ENCODE assay signal across 22 cellular contexts in genomic region chr11:101470881-101471535, GRCh38.
DNase-seq lines count a peak whose midpoint lies in the region; ATAC-seq and TF ChIP-seq lines count a peak whose summit lies in the region.
"Had no signal": no experiment of that assay in that cellular context is flagged by ENCODE, and none has a peak within 500 bp of the region (broad histone marks: within the 10 kb centered on the region; RNA-seq: fewer than 3 reads in every experiment).

No MANE protein-coding gene starts in this region.

- BruUV-seq in mammary epithelial cell (replicated peaks; lab: Mats Ljungman, UMichigan): no TSS peak

- 93% methylated on average over 3 of the region's 3 CpGs for WGBS in mammary epithelial cell (ENCODE audit: low coverage, missing lambda C conversion rate)
- 29% methylated on average over 3 of the region's 3 CpGs for WGBS in hepatocyte (ENCODE audit: low lambda C conversion rate, missing lambda C conversion rate)
- 4% methylated on average over 3 of the region's 3 CpGs for WGBS in SK-N-SH (ENCODE audit: low lambda C conversion rate)

- H4K20me1 ChIP-seq in mammary epithelial cell (ENCODE audit: insufficient read depth, low read length): no peaks in the 10 kb centered on the region
- no peaks in the 10 kb centered on the region for H4K20me1 ChIP-seq in hepatocyte (ENCODE audit: insufficient read depth, poor library complexity, severe bottlenecking)
- no peaks in the 10 kb centered on the region for H4K20me1 ChIP-seq in SK-N-SH (ENCODE audit: insufficient read depth)

- H3K4me1 Mint-ChIP-seq in nephron progenitor cell: peaks cover 13% of the 10 kb centered on the region
- H3K4me1 Mint-ChIP-seq: activated CD8-positive, alpha-beta memory T cell treated with anti-CD3 and anti-CD28 coated beads, Interleukin-2, amount 10 ng/mL, durations not matched to agents 7 days and 5 days had no signal

- H3K4me3 ChIP-seq in mammary epithelial cell (replicated peaks in 1 of 3; ENCODE audit: insufficient read depth in 1 of 3, low read depth in 2 of 3, low read length in 3 of 3) (no peak overlapping the region), hepatocyte (no peak overlapping the region), lower lobe of right lung (no peak overlapping the region), SK-N-SH (ENCODE audit: low read depth in 2 of 2, low read length in 1 of 2) (no peak overlapping the region)
- H3K4me3 ChIP-seq: colonic mucosa, GM23338, pancreas, thoracic aorta had no signal

- no peaks in the 10 kb centered on the region for H3K36me3 ChIP-seq in mammary epithelial cell (ENCODE audit: insufficient read depth, low read length)
- no peaks in the 10 kb centered on the region for H3K36me3 ChIP-seq in hepatocyte (replicated peaks; ENCODE audit: insufficient read depth, low read depth)
- H3K36me3 ChIP-seq in lower lobe of right lung: no peaks in the 10 kb centered on the region
- no peaks in the 10 kb centered on the region for H3K36me3 ChIP-seq in SK-N-SH (replicated peaks in 1 of 2; ENCODE audit: control insufficient read depth in 1 of 2, insufficient read depth in 2 of 2, low read length in 1 of 2)
- H3K36me3 ChIP-seq: colonic mucosa, pancreas had no signal

- H3K79me2 ChIP-seq in mammary epithelial cell (ENCODE audit: insufficient read depth, low read length) (no peaks in the 10 kb centered on the region), hepatocyte (no peaks in the 10 kb centered on the region), SK-N-SH (ENCODE audit: insufficient read depth) (no peaks in the 10 kb centered on the region)

- intact Hi-C loops in mammary epithelial cell (cut with micrococcal nuclease) (no loop called here), lower lobe of right lung (cut with DNase I) (no loop called here)

- H3K27me3 ChIP-seq in mammary epithelial cell (ENCODE audit: insufficient read depth, low read length): no peaks in the 10 kb centered on the region
- H3K27me3 ChIP-seq in hepatocyte: no peaks in the 10 kb centered on the region
- H3K27me3 ChIP-seq in lower lobe of right lung (ENCODE audit: low read depth): no peaks in the 10 kb centered on the region
- no peaks in the 10 kb centered on the region for H3K27me3 ChIP-seq in SK-N-SH (ENCODE audit: insufficient read depth)
- H3K27me3 ChIP-seq: colonic mucosa, pancreas had no signal

- H3K4me2 ChIP-seq in mammary epithelial cell (ENCODE audit: insufficient read depth, low read depth, low read length) (no peak overlapping the region), hepatocyte (peak overlapping the region; percentile 26), SK-N-SH (no peak overlapping the region)
- H3K4me2 ChIP-seq: GM23338 had no signal

- in situ Hi-C loops in mammary epithelial cell (cut with MboI; ENCODE audit: low sequenced_read_pairs in 2 of 2): loop anchor here in 1 of 2 donors (25.0 kb wide), 1 partner anchor 541 kb away; no protein-coding TSS in a partner anchor

- CTCF ChIA-PET in mammary epithelial cell (lab: Charles Lee; ENCODE audit: low non-redundant PET): no interaction called here
- CTCF ChIA-PET in SK-N-SH (lab: Yijun Ruan, JAX): no interaction called here

- no peaks in the 10 kb centered on the region for H3F3A ChIP-seq in SK-N-SH (replicated peaks; ENCODE audit: insufficient read depth)

- H3K27me3 Mint-ChIP-seq in nephron progenitor cell (ENCODE audit: low read depth, poor library complexity): no peaks in the 10 kb centered on the region
- H3K27me3 Mint-ChIP-seq: activated CD8-positive, alpha-beta memory T cell treated with anti-CD3 and anti-CD28 coated beads, Interleukin-2, amount 10 ng/mL, durations not matched to agents 7 days and 5 days; CD4-positive, alpha-beta T cell had no signal

- ATAC-seq in lower lobe of right lung: no peak
- ATAC-seq: activated CD4-positive, CD25-positive, alpha-beta regulatory T cell treated with anti-CD3 and anti-CD28 coated beads, Interleukin-2, amount 50 U/mL, for 24 hours; activated CD8-positive, alpha-beta memory T cell treated with anti-CD3 and anti-CD28 coated beads, Interleukin-2, amount 10 ng/mL, durations not matched to agents 7 days and 5 days; GM23338 had no signal

- H3K9me2 ChIP-seq in hepatocyte (replicated peaks; ENCODE audit: insufficient read depth): no peaks in the 10 kb centered on the region
- H3K9me2 ChIP-seq in SK-N-SH: no peaks in the 10 kb centered on the region

- no peak for TF ChIP-seq RAD21 in SK-N-SH (IDR thresholded peaks at IDR 0.05; ENCODE audit: low read length)

- H3K27ac Mint-ChIP-seq in nephron progenitor cell: no peak overlapping the region
- H3K27ac Mint-ChIP-seq: activated CD8-positive, alpha-beta memory T cell treated with anti-CD3 and anti-CD28 coated beads, Interleukin-2, amount 10 ng/mL, durations not matched to agents 7 days and 5 days; CD4-positive, alpha-beta T cell had no signal

- no peak for TF ChIP-seq EP300 in SK-N-SH (IDR thresholded peaks at IDR 0.05; ENCODE audit: borderline replicate concordance in 1 of 2, low read depth in 1 of 2, low read length in 1 of 2)

- peaks cover under 1% of the 10 kb centered on the region for H3K36me3 Mint-ChIP-seq in nephron progenitor cell (ENCODE audit: low read depth)
- H3K36me3 Mint-ChIP-seq: activated CD8-positive, alpha-beta memory T cell treated with anti-CD3 and anti-CD28 coated beads, Interleukin-2, amount 10 ng/mL, durations not matched to agents 7 days and 5 days had no signal

- H3K27ac ChIP-seq in mammary epithelial cell (ENCODE audit: insufficient read depth, low read depth, low read length) (no peak overlapping the region), hepatocyte (peak overlapping the region; percentile 64), lower lobe of right lung (no peak overlapping the region), SK-N-SH (ENCODE audit: low read depth in 2 of 2, low read length in 1 of 2) (no peak overlapping the region)
- H3K27ac ChIP-seq: 22Rv1, colonic mucosa, pancreas, thoracic aorta had no signal

- no peaks in the 10 kb centered on the region for H3K9me3 ChIP-seq in mammary epithelial cell (replicated peaks; ENCODE audit: insufficient read depth, low read length)
- no peaks in the 10 kb centered on the region for H3K9me3 ChIP-seq in hepatocyte (ENCODE audit: low read depth)
- no peaks in the 10 kb centered on the region for H3K9me3 ChIP-seq in lower lobe of right lung
- H3K9me3 ChIP-seq in SK-N-SH: no peaks in the 10 kb centered on the region
- H3K9me3 ChIP-seq: colonic mucosa, pancreas, thoracic aorta had no signal

- H3K4me3 Mint-ChIP-seq in nephron progenitor cell: no peak overlapping the region
- H3K4me3 Mint-ChIP-seq: activated CD8-positive, alpha-beta memory T cell treated with anti-CD3 and anti-CD28 coated beads, Interleukin-2, amount 10 ng/mL, durations not matched to agents 7 days and 5 days; CD4-positive, alpha-beta T cell; GM23338 had no signal

- peak; percentile 19 for DNase-seq in DMS53 (lab: John Stamatoyannopoulos, UW)
- DNase-seq in DMS53 treated with DMSO at 0.1 percent for 48 hours (lab: John Stamatoyannopoulos, UW; ENCODE audit: unreplicated experiment): no peak
- DNase-seq in mammary epithelial cell: peak; percentile 23
- DNase-seq in hepatocyte (ENCODE audit: low spot score): peak; percentile 64
- DNase-seq in lower lobe of right lung: no peak
- DNase-seq in SK-N-SH: no peak
- DNase-seq in nephron progenitor cell: no peak
- no peak for DNase-seq in stimulated activated CD4-positive, alpha-beta T cell treated with anti-CD3 and anti-CD28 coated beads, Interleukin-15, amount 100 ng/mL, for 24 hours
- DNase-seq: activated CD8-positive, alpha-beta memory T cell treated with anti-CD3 and anti-CD28 coated beads, Interleukin-2, amount 10 ng/mL, durations not matched to agents 7 days and 5 days; activated effector memory CD4-positive, alpha-beta T cell treated with anti-CD3 and anti-CD28 coated beads, Interleukin-2, amount 50 U/mL, for 16 hours; CD4-positive, alpha-beta T cell; colonic mucosa; hypothalamus; kidney glomerular epithelial cell; NCI-H187 treated with DMSO at 0.1 percent for 48 hours; NCI-H510A; pancreas; SIG-M5 had no signal

- no peak overlapping the region for H2AFZ ChIP-seq in mammary epithelial cell (ENCODE audit: low read depth, low read length)
- H2AFZ ChIP-seq in hepatocyte: no peak overlapping the region
- H2AFZ ChIP-seq in SK-N-SH (ENCODE audit: low read depth): no peak overlapping the region; the same call in 1 of the 2 replicates

- TF ChIP-seq CTCF in mammary epithelial cell (conservative IDR thresholded peaks at IDR 0.05 in 1 of 2, IDR thresholded peaks at IDR 0.05 in 1 of 2; ENCODE audit: extremely low read depth in 1 of 2, insufficient read depth in 1 of 2, low read depth in 1 of 2, low read length in 2 of 2) (no peak), hepatocyte (IDR thresholded peaks at IDR 0.05; ENCODE audit: poor library complexity) (no peak), lower lobe of right lung (IDR thresholded peaks at IDR 0.05) (no peak), SK-N-SH (IDR thresholded peaks at IDR 0.05) (no peak), nephron progenitor cell (IDR thresholded peaks at IDR 0.05) (no peak)

- no peak overlapping the region for H3K9ac ChIP-seq in mammary epithelial cell (ENCODE audit: insufficient read depth, low read length)
- H3K9ac ChIP-seq in SK-N-SH: no peak overlapping the region

- H3K9me3 Mint-ChIP-seq in nephron progenitor cell: peaks cover under 1% of the 10 kb centered on the region
- H3K9me3 Mint-ChIP-seq: CD4-positive, alpha-beta T cell; GM23338 had no signal

- H3K4me1 ChIP-seq in mammary epithelial cell (ENCODE audit: insufficient read depth, low read length): no peaks in the 10 kb centered on the region
- H3K4me1 ChIP-seq in hepatocyte (ENCODE audit: insufficient read depth): peaks cover 18% of the 10 kb centered on the region
- no peaks in the 10 kb centered on the region for H3K4me1 ChIP-seq in lower lobe of right lung
- H3K4me1 ChIP-seq in SK-N-SH (ENCODE audit: control insufficient read depth in 1 of 2, insufficient read depth in 2 of 2, low read depth in 1 of 2, low read length in 1 of 2): no peaks in the 10 kb centered on the region
- H3K4me1 ChIP-seq: colonic mucosa, pancreas had no signal

- dilution Hi-C loops in mammary epithelial cell (cut with HindIII; ENCODE audit: low sequenced_read_pairs): no loop called here

- POLR2A ChIA-PET in SK-N-SH (lab: Yijun Ruan, JAX): no interaction called here

TF ChIP-seq in SK-N-SH, 30 proteins besides CTCF, POLR2A, EP300 and RAD21 (continues in another document):
- TF ChIP-seq, protein P1, sequence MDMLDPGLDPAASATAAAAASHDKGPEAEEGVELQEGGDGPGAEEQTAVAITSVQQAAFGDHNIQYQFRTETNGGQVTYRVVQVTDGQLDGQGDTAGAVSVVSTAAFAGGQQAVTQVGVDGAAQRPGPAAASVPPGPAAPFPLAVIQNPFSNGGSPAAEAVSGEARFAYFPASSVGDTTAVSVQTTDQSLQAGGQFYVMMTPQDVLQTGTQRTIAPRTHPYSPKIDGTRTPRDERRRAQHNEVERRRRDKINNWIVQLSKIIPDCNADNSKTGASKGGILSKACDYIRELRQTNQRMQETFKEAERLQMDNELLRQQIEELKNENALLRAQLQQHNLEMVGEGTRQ (IDR thresholded peaks at IDR 0.05; ENCODE audit: borderline replicate concordance, low read depth, low read length): no peak
- no peak for TF ChIP-seq CHD2 (IDR thresholded peaks at IDR 0.05; ENCODE audit: low read length, partially characterized antibody)
- no peak for TF ChIP-seq MEF2A (IDR thresholded peaks at IDR 0.05; ENCODE audit: borderline replicate concordance, low read depth)
- no peak for TF ChIP-seq YY1 (IDR thresholded peaks at IDR 0.05; ENCODE audit: low read depth)

Comparison
In these comparisons a context has a peak if more than half of its experiments do, and no peak if none do; other contexts are left out.
1. DNase-seq: peak in DMS53 (single experiment), mammary epithelial cell (single experiment) and hepatocyte (single experiment); none in DMS53 treated with DMSO at 0.1 percent for 48 hours (single experiment), lower lobe of right lung (single experiment), SK-N-SH (single experiment), nephron progenitor cell (single experiment) and stimulated activated CD4-positive, alpha-beta T cell treated with anti-CD3 and anti-CD28 coated beads, Interleukin-15, amount 100 ng/mL, for 24 hours (single experiment).